ENCODE assay signal across 9 cellular contexts in genomic region chr17:29042679-29043538, GRCh38. TPM values are rescaled to one million over a fixed set of nuclear protein-coding genes. Genes with fewer than 3 reads are reported as not detected.
DNase-seq lines count a peak whose midpoint lies in the region; ATAC-seq and TF ChIP-seq lines count a peak whose summit lies in the region.
"Had no signal": no experiment of that assay in that cellular context is flagged by ENCODE, and none has a peak within 500 bp of the region (broad histone marks: within the 10 kb centered on the region; RNA-seq: fewer than 3 reads in every experiment).

A gene with protein sequence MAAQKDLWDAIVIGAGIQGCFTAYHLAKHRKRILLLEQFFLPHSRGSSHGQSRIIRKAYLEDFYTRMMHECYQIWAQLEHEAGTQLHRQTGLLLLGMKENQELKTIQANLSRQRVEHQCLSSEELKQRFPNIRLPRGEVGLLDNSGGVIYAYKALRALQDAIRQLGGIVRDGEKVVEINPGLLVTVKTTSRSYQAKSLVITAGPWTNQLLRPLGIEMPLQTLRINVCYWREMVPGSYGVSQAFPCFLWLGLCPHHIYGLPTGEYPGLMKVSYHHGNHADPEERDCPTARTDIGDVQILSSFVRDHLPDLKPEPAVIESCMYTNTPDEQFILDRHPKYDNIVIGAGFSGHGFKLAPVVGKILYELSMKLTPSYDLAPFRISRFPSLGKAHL (plus strand): TSS chr17:29043141. CDS start chr17:29043226, 85 bp downstream.

- peak; percentile 56 for DNase-seq in DMS53 (lab: John Stamatoyannopoulos, UW)
- peak; percentile 85 for DNase-seq in NCI-H1092 (lab: John Stamatoyannopoulos, UW)
- peak; percentile 96 for DNase-seq in SIG-M5 treated with dmso at 0.1 percent for 504 hours (lab: John Stamatoyannopoulos, UW; ENCODE audit: unreplicated experiment)
- peak; percentile 18 to 20 for DNase-seq in heart right ventricle
- DNase-seq in renal cortical epithelial cell (ENCODE audit: low read depth), result peak; percentile 54
- DNase-seq in suprapubic skin (ENCODE audit: low spot score in 2 of 2), result no peak
- DNase-seq in stimulated activated CD4-positive, alpha-beta T cell treated with anti-CD3 and anti-CD28 coated beads, Interleukin-4, amount 100 ng/mL, for 4 hours, result no peak
- DNase-seq: gastrocnemius medialis had no signal

- H3K36me3 ChIP-seq in heart right ventricle (no peaks in the 10 kb centered on the region), suprapubic skin (no peaks in the 10 kb centered on the region)
- H3K36me3 ChIP-seq: gastrocnemius medialis had no signal

- H3K4me1 ChIP-seq in heart right ventricle, result peaks cover 0 to 39% (median 9%) of the 10 kb centered on the region in 9 donors
- H3K4me1 ChIP-seq in suprapubic skin, result peaks cover 14% of the 10 kb centered on the region

- H3K27ac ChIP-seq in heart right ventricle, result peak within 1 kb of the TSS in 3 of 10 donors; percentile 11 to 83 (median 28)
- no peak within 1 kb of the TSS for H3K27ac ChIP-seq in suprapubic skin
- H3K27ac ChIP-seq: gastrocnemius medialis had no signal

- no peaks in the 10 kb centered on the region for H3K9me3 ChIP-seq in heart right ventricle
- no peaks in the 10 kb centered on the region for H3K9me3 ChIP-seq in suprapubic skin
- H3K9me3 ChIP-seq: gastrocnemius medialis had no signal

- H3K27me3 ChIP-seq in heart right ventricle (peaks cover 0 to 27% (median 5%) of the 10 kb centered on the region in 7 donors), suprapubic skin (no peaks in the 10 kb centered on the region)

- peak in 1 of 9 donors; percentile 28 for TF ChIP-seq CTCF in heart right ventricle (IDR thresholded peaks at IDR 0.05)
- no peak for TF ChIP-seq CTCF in suprapubic skin (IDR thresholded peaks at IDR 0.05)

- ATAC-seq in heart right ventricle (peak; percentile 43 to 79 (median 70)), HG03520 (IDR thresholded peaks at IDR 0.05; ENCODE audit: unreplicated experiment) (no peak)

- intact Hi-C loops in heart right ventricle (cut with DNase I), result no loop called here

- H3K4me3 ChIP-seq in heart right ventricle (no peak within 1 kb of the TSS), suprapubic skin (no peak within 1 kb of the TSS)
- H3K4me3 ChIP-seq: gastrocnemius medialis had no signal

- TF ChIP-seq EP300 in suprapubic skin (IDR thresholded peaks at IDR 0.05), result no peak

- no peak for TF ChIP-seq POLR2A in suprapubic skin (IDR thresholded peaks at IDR 0.05)

- WGBS in heart right ventricle, 2 donors, result 32 to 42% methylated on average over 13 of the region's 13 CpGs
- 45% methylated on average over 13 of the region's 13 CpGs for WGBS in suprapubic skin

RNA-seq across cellular contexts. Expression of the gene that starts here (rescaled TPM):
- total RNA-seq in heart right ventricle (1 to 10 TPM in 3 of 10 donors, under 1 TPM in 5, not detected in 2; 0.32 to 4.1 (median 0.91) TPM), renal cortical epithelial cell (0.94 TPM in 1 of 2 replicates, not detected in the other), suprapubic skin (1 to 10 TPM; 1.3 to 3.7 (median 3.0) TPM)
- under 1 TPM; 0.12 to 0.22 TPM for polyA plus RNA-seq in heart right ventricle

Comparison
In these comparisons a context has a peak if more than half of its experiments do, and no peak if none do; other contexts are left out.
1. Peak in DNase-seq in renal cortical epithelial cell; RNA of the gene not detected or under 1 TPM.
2. DNase-seq: peak in DMS53 (single experiment), NCI-H1092 (single experiment), SIG-M5 treated with dmso at 0.1 percent for 504 hours (single experiment) and heart right ventricle (2 of 2); none in suprapubic skin (0 of 2) and stimulated activated CD4-positive, alpha-beta T cell treated with anti-CD3 and anti-CD28 coated beads, Interleukin-4, amount 100 ng/mL, for 4 hours (0 of 2).